ENCODE assay signal across 8 cellular contexts in the genomic region with DNA sequence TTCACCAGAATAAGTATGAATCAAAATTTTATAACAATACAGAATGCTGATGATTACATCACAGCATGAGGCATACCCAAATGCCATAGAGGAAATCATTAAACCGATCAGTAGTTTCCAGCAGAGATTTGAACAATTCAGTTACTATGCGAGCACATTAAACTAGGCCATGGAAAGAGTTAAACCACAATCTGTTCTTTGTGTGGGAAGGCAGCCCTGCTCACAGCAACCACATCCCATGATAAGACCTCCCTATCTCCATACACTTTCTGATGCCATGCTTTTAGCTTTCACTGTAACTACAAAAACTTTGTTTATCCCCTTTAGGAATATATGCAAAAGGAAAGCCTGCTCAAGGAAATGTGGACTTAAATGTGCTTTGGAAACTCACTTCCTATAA. TPM values are rescaled to one million over a fixed set of nuclear protein-coding genes. Genes with fewer than 3 reads are reported as not detected.
DNase-seq lines count a peak whose midpoint lies in the region; ATAC-seq, FAIRE-seq and TF ChIP-seq lines count a peak whose summit lies in the region.

No MANE protein-coding gene starts in this region.

- FAIRE-seq in kidney (lab: Jason Lieb, UNC), result no peak

- no peaks in the 10 kb centered on the region for H3K27me3 ChIP-seq in body of pancreas
- H3K27me3 ChIP-seq in transverse colon, result no peaks in the 10 kb centered on the region
- H3K27me3 ChIP-seq in adrenal gland, result no peaks in the 10 kb centered on the region

- 3 to 7% methylated on average over 2 of the region's 2 CpGs for WGBS in body of pancreas, 2 donors
- WGBS in transverse colon (ENCODE audit: low coverage in 1 of 2), 2 donors, result 10 to 28% methylated on average over 2 of the region's 2 CpGs
- WGBS in adrenal gland, 4 donors, result 30 to 75% (median 50%) methylated on average over 2 of the region's 2 CpGs

- peak in 1 of 3 donors; percentile 31 for TF ChIP-seq POLR2A in body of pancreas (IDR thresholded peaks at IDR 0.05)
- no peak for TF ChIP-seq POLR2A in transverse colon (IDR thresholded peaks at IDR 0.05)
- TF ChIP-seq POLR2A in adrenal gland (IDR thresholded peaks at IDR 0.05), result no peak

- peak; percentile 19 for ATAC-seq in body of pancreas

- no peak for TF ChIP-seq CTCF in body of pancreas (IDR thresholded peaks at IDR 0.05)
- no peak for TF ChIP-seq CTCF in kidney (IDR thresholded peaks at IDR 0.05; ENCODE audit: borderline replicate concordance, extremely low read depth, insufficient read depth)
- TF ChIP-seq CTCF in transverse colon (IDR thresholded peaks at IDR 0.05), result no peak
- TF ChIP-seq CTCF in adrenal gland (IDR thresholded peaks at IDR 0.05), result no peak

- in situ Hi-C loops in transverse colon (cut with MboI; ENCODE audit: low pct_ligation_motif_present in 1 of 4, low pct_unique_long_range_greater_than_20kb in 1 of 4, low sequenced_read_pairs in 3 of 4), result no loop called here

- no peak for TF ChIP-seq EP300 in transverse colon (IDR thresholded peaks at IDR 0.05; ENCODE audit: low read depth)

- H3K9me3 ChIP-seq in body of pancreas, result no peaks in the 10 kb centered on the region
- no peaks in the 10 kb centered on the region for H3K9me3 ChIP-seq in kidney (ENCODE audit: control insufficient read depth in 1 of 2, low read length in 2 of 2)
- H3K9me3 ChIP-seq in transverse colon, result no peaks in the 10 kb centered on the region
- H3K9me3 ChIP-seq in adrenal gland (replicated peaks in 1 of 3), result no peaks in the 10 kb centered on the region

- H3K9ac ChIP-seq in kidney (ENCODE audit: low read length in 2 of 2), result peak overlapping the region in 1 of 2 donors; percentile 7

- DNase-seq in NCI-H345 treated with DMSO at 0.1 percent for 48 hours (lab: John Stamatoyannopoulos, UW; ENCODE audit: unreplicated experiment), result peak; percentile 9
- no peak for DNase-seq in NCI-H345 (lab: John Stamatoyannopoulos, UW)
- peak in 2 of 4 donors; percentile 21 to 30 for DNase-seq in body of pancreas
- no peak for DNase-seq in kidney
- DNase-seq in transverse colon, result no peak
- no peak for DNase-seq in NAMALWA (ENCODE audit: low spot score)
- DNase-seq in posterior cingulate gyrus, result no peak
- no peak for DNase-seq in adrenal gland

- H3K4me3 ChIP-seq in body of pancreas (no peak overlapping the region), kidney (ENCODE audit: low read length in 2 of 2) (peak overlapping the region; percentile 39 to 75), transverse colon (peak overlapping the region in 1 of 4 donors; percentile 74), adrenal gland (peak overlapping the region in 1 of 4 donors; percentile 10)

- H3K27ac ChIP-seq in body of pancreas, result peak overlapping the region; percentile 73 to 100 (median 89)
- peak overlapping the region in 1 of 2 donors; percentile 49 for H3K27ac ChIP-seq in kidney (ENCODE audit: low read depth in 2 of 2, low read length in 2 of 2)
- H3K27ac ChIP-seq in transverse colon, result peak overlapping the region in 3 of 4 donors; percentile 36 to 42 (median 42)
- H3K27ac ChIP-seq in adrenal gland, result no peak overlapping the region

- intact Hi-C loops in body of pancreas (cut with DNase I) (no loop called here), kidney (cut with DNase I) (no loop called here), transverse colon (cut with DNase I; ENCODE audit: low total_unique reads) (no loop called here), posterior cingulate gyrus (cut with DNase I) (no loop called here), adrenal gland (cut with DNase I) (no loop called here)

- H3K4me1 ChIP-seq in body of pancreas, result peaks cover 47% of the 10 kb centered on the region
- peaks cover 2 to 13% of the 10 kb centered on the region in 2 donors for H3K4me1 ChIP-seq in kidney (ENCODE audit: control insufficient read depth in 1 of 2, insufficient read depth in 1 of 2, low read depth in 1 of 2, low read length in 2 of 2)
- peaks cover 0 to 32% (median 12%) of the 10 kb centered on the region in 4 donors for H3K4me1 ChIP-seq in transverse colon
- peaks cover 0 to 35% of the 10 kb centered on the region in 2 donors for H3K4me1 ChIP-seq in adrenal gland (replicated peaks in 1 of 2)

- H3K36me3 ChIP-seq in body of pancreas (replicated peaks in 1 of 2; ENCODE audit: insufficient read depth in 1 of 2, low read depth in 2 of 2), result no peaks in the 10 kb centered on the region
- peaks cover 8% of the 10 kb centered on the region in 2 donors for H3K36me3 ChIP-seq in kidney (ENCODE audit: control insufficient read depth in 1 of 2, insufficient read depth in 2 of 2, low read length in 2 of 2)
- no peaks in the 10 kb centered on the region for H3K36me3 ChIP-seq in transverse colon
- H3K36me3 ChIP-seq in adrenal gland (replicated peaks in 1 of 2), result peaks cover 0 to 6% of the 10 kb centered on the region in 2 donors

RNA-seq across cellular contexts. Expression of a gene that starts 4.5 kb away (rescaled TPM):
- total RNA-seq in body of pancreas (10 to 100 TPM; 47.0 to 65.9 TPM), kidney (112 TPM), transverse colon (100 to 1,000 TPM in 1 of 4 donors, 10 to 100 TPM in 3; 40.2 to 150 (median 83.7) TPM), adrenal gland (10 to 100 TPM; 28.9 to 84.1 (median 57.7) TPM)
- polyA plus RNA-seq in kidney (ENCODE audit: insufficient read depth, low read depth, low replicate concordance) (15.6 TPM), adrenal gland (10 to 100 TPM; 10.9 to 15.0 (median 13.7) TPM)

Comparison
In these comparisons a context has a peak if more than half of its experiments do, and no peak if none do; other contexts are left out.
1. H3K27ac ChIP-seq: peak in body of pancreas (4 of 4) and transverse colon (3 of 4); none in adrenal gland (0 of 5).
2. H3K4me3 ChIP-seq: peak in kidney (2 of 2); none in body of pancreas (0 of 2).